In genomic region chr5:66113160-66113559, GRCh38 we compare ENCODE assay signal across 16 cellular contexts. TPM values are rescaled to one million over a fixed set of nuclear protein-coding genes. Genes with fewer than 3 reads are reported as not detected.
DNase-seq lines count a peak whose midpoint lies in the region; FAIRE-seq and TF ChIP-seq lines count a peak whose summit lies in the region.
"Had no signal": no experiment of that assay in that cellular context is flagged by ENCODE, and none has a peak within 500 bp of the region (broad histone marks: within the 10 kb centered on the region; RNA-seq: fewer than 3 reads in every experiment).

No MANE protein-coding gene starts in this region.

- DNase-seq in H54 (ENCODE audit: insufficient read length, low spot score) (peak; percentile 24), NCI-H446 treated with DMSO at 0.1 percent for 48 hours (lab: John Stamatoyannopoulos, UW) (peak; percentile 11), dermis blood vessel endothelial cell (peak; percentile 25), renal cortical epithelial cell (ENCODE audit: low read depth) (peak; percentile 48), NCI-H748 (lab: John Stamatoyannopoulos, UW; ENCODE audit: unreplicated experiment) (no peak), midbrain (lab: John Stamatoyannopoulos, UW) (no peak), AG08396 (ENCODE audit: low spot score) (no peak)
- no peak for DNase-seq in activated naive CD4-positive, alpha-beta T cell treated with Interleukin-2 at 50 U/mL for 16 hours
- DNase-seq: activated naive CD8-positive, alpha-beta T cell treated with anti-CD3 and anti-CD28 coated beads, Interleukin-2, amount 10 ng/mL, durations not matched to agents 7 days and 5 days; activated T-cell treated with anti-CD3 and anti-CD28 coated beads, Interleukin-2, amount 50 U/mL, for 24 hours; GF-D8; left lung; NCI-H2081 treated with DMSO at 0.1 percent for 48 hours; Right ventricle myocardium superior; spleen had no signal

- no peak for TF ChIP-seq POLR2A in H54 (IDR thresholded peaks at IDR 0.05; ENCODE audit: low read depth, low read length)

- FAIRE-seq in H54 (lab: Jason Lieb, UNC), result peak; percentile 97
- FAIRE-seq: endothelial cell of umbilical vein had no signal

RNA-seq across cellular contexts. Expression of gene SREK1, which starts 30.9 kb away (rescaled TPM):
- 55.8 and 83.4 TPM in 2 replicates for total RNA-seq in dermis blood vessel endothelial cell
- total RNA-seq in renal cortical epithelial cell, result 26.7 and 80.5 TPM in 2 replicates

Comparison
In these comparisons a context has a peak if more than half of its experiments do, and no peak if none do; other contexts are left out.
1. DNase-seq: peak in H54 (single experiment), NCI-H446 treated with DMSO at 0.1 percent for 48 hours (single experiment), dermis blood vessel endothelial cell (single experiment) and renal cortical epithelial cell (single experiment); none in NCI-H748 (single experiment), activated naive CD4-positive, alpha-beta T cell treated with Interleukin-2 at 50 U/mL for 16 hours (single experiment), midbrain (single experiment) and AG08396 (single experiment).